In the genomic region with DNA sequence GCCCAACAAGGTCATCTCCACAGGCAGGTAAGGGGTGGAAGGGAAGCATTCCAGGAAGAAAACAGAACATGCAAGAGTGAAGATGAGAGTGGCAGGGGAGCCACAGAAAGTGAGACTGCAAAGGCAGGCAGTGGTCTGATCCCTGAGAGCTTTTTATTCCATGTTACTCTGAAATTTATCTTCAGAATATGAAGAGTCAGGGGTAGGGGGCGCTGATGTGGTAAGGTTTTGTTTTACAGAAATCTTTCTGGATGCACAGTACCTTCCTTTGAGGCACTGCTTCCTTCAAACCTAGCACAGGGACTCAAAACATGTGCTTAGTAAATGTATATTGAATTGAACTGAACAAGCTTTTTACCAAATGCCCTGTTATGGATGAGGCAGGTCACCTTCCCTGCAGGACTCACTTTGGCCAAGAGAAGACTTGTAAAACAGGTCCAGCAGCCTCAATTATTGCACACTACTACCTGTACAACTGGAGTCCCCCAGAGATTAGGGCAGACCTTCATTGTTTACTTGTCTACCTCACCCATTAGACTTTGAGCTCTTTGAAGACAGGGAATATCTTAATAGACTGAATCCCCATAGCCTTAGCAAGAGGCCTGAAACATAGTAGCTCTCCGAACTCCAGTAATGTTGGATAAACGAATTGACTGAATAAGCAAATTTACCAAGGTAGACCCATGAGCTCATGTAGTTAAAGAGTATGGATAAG, we compare ENCODE assay signal across 8 cellular contexts. TPM values are rescaled to one million over a fixed set of nuclear protein-coding genes. Genes with fewer than 3 reads are reported as not detected.
DNase-seq lines count a peak whose midpoint lies in the region; ATAC-seq, FAIRE-seq and TF ChIP-seq lines count a peak whose summit lies in the region.

No MANE protein-coding gene starts in this region.

- no peaks in the 10 kb centered on the region for H3K9me2 ChIP-seq in SK-N-SH

- ATAC-seq in SK-N-SH treated with all-trans-retinoic acid at 6 μM for 48 hours (no peak), GM12878 (peak; percentile 6), GM21576 (IDR thresholded peaks at IDR 0.05; ENCODE audit: unreplicated experiment) (no peak)
- no peak for ATAC-seq in natural killer cell treated with Interleukin-12 subunit alpha and Interleukin-12 subunit beta and Interleukin-15 and Interleukin-18, amount 100 ng/mL, for 72 hours
- ATAC-seq in stimulated activated naive B cell treated with anti-CD40 and anti-IgM and Interleukin-4, amounts not matched to agents 10 μg/mL and 1 μg/mL and 100 μg/mL, for 72 hours (replicated peaks): no peak

- H3K9ac ChIP-seq in SK-N-SH (no peak overlapping the region), GM12878 (ENCODE audit: control insufficient read depth, insufficient read depth, low read length) (peak overlapping the region; percentile 57)

- no peak overlapping the region; a peak in 1 of 4 replicates for H3K4me3 ChIP-seq in SK-N-SH (ENCODE audit: low read depth in 2 of 2, low read length in 1 of 2)
- peak overlapping the region; percentile 92 for H3K4me3 ChIP-seq in GM12878
- no peak overlapping the region for H3K4me3 ChIP-seq in lower leg skin (ENCODE audit: low read depth, poor library complexity, severe bottlenecking)

- TF ChIP-seq EP300 in SK-N-SH (IDR thresholded peaks at IDR 0.05; ENCODE audit: borderline replicate concordance in 1 of 2, low read depth in 1 of 2, low read length in 1 of 2): no peak
- TF ChIP-seq EP300 in GM12878 (IDR thresholded peaks at IDR 0.05; ENCODE audit: borderline replicate concordance in 1 of 2, control insufficient read depth in 1 of 2, low read depth in 2 of 2, low read length in 2 of 2): no peak

- H2AFZ ChIP-seq in SK-N-SH (ENCODE audit: low read depth): no peak overlapping the region
- no peak overlapping the region; the same call in 1 of the 2 replicates for H2AFZ ChIP-seq in GM12878 (ENCODE audit: control insufficient read depth, low read depth, low read length)

- peak overlapping the region; percentile 74 for H3K4me3 Mint-ChIP-seq in natural killer cell treated with Interleukin-12 subunit alpha and Interleukin-12 subunit beta and Interleukin-15 and Interleukin-18, amount 100 ng/mL, for 72 hours
- H3K4me3 Mint-ChIP-seq in stimulated activated naive B cell treated with anti-CD40 and anti-IgM and Interleukin-4, amounts not matched to agents 10 μg/mL and 1 μg/mL and 100 μg/mL, for 72 hours: no peak overlapping the region

- H3K9me3 ChIP-seq in SK-N-SH (no peaks in the 10 kb centered on the region), GM12878 (replicated peaks; ENCODE audit: control insufficient read depth, insufficient read depth, low read length) (no peaks in the 10 kb centered on the region)

- peaks cover 0 to 3% of the 10 kb centered on the region in 2 experiments for H3K36me3 ChIP-seq in SK-N-SH (replicated peaks in 1 of 2; ENCODE audit: control insufficient read depth in 1 of 2, insufficient read depth in 2 of 2, low read length in 1 of 2)
- no peaks in the 10 kb centered on the region for H3K36me3 ChIP-seq in GM12878 (ENCODE audit: control insufficient read depth in 2 of 2, insufficient read depth in 2 of 2, low read length in 1 of 2)

- TF ChIP-seq CTCF in SK-N-SH (IDR thresholded peaks at IDR 0.05): peak; percentile 50
- peak; percentile 33 to 40 (median 36); a peak in 3 of 6 replicates for TF ChIP-seq CTCF in GM12878 (IDR thresholded peaks at IDR 0.05 in 2 of 3, conservative IDR thresholded peaks at IDR 0.05 in 1 of 3; ENCODE audit: control insufficient read depth in 2 of 3, extremely low read depth in 1 of 3, insufficient read depth in 1 of 3, low read depth in 3 of 3, low read length in 3 of 3)
- no peak for TF ChIP-seq CTCF in lower leg skin (IDR thresholded peaks at IDR 0.05)

- CTCF ChIA-PET in SK-N-SH (lab: Yijun Ruan, JAX): interaction anchor here (0.6 to 3.1 kb wide), 30 partner anchors 11 to 671 kb away, joined by 3 to 40 read pairs (median 4); partner anchors contain the start of gene MYO7A
- CTCF ChIA-PET in GM12878 (lab: Yijun Ruan, JAX): interaction anchor here (0.7 to 3.2 kb wide), 32 partner anchors 11 to 527 kb away, joined by 3 to 119 read pairs (median 4); partner anchors contain the start of gene INTS4

- TF ChIP-seq RAD21 in SK-N-SH (IDR thresholded peaks at IDR 0.05; ENCODE audit: low read length): peak; percentile 60
- peak; percentile 44; the same call in 1 of the 2 replicates for TF ChIP-seq RAD21 in GM12878 (IDR thresholded peaks at IDR 0.05; ENCODE audit: insufficient read depth, low read depth, low read length)

- H3K27ac ChIP-seq in SK-N-SH (ENCODE audit: low read depth in 2 of 2, low read length in 1 of 2): no peak overlapping the region
- peak overlapping the region; percentile 82 for H3K27ac ChIP-seq in GM12878 (ENCODE audit: control insufficient read depth, insufficient read depth)

- no peak for TF ChIP-seq POLR2A in GM12878 (IDR thresholded peaks at IDR 0.05; ENCODE audit: low read depth, low read length)
- no peak for TF ChIP-seq POLR2A in lower leg skin (IDR thresholded peaks at IDR 0.05)

- no peaks in the 10 kb centered on the region for H3K79me2 ChIP-seq in SK-N-SH (ENCODE audit: insufficient read depth)
- peaks cover 63% of the 10 kb centered on the region for H3K79me2 ChIP-seq in GM12878 (ENCODE audit: control insufficient read depth, insufficient read depth, low read length)

- H3K4me1 Mint-ChIP-seq in natural killer cell treated with Interleukin-12 subunit alpha and Interleukin-12 subunit beta and Interleukin-15 and Interleukin-18, amount 100 ng/mL, for 72 hours (ENCODE audit: low read depth in 2 of 2): peaks cover 12 to 25% of the 10 kb centered on the region in 2 donors
- peaks cover 6 to 17% of the 10 kb centered on the region in 2 donors for H3K4me1 Mint-ChIP-seq in stimulated activated naive B cell treated with anti-CD40 and anti-IgM and Interleukin-4, amounts not matched to agents 10 μg/mL and 1 μg/mL and 100 μg/mL, for 72 hours

- no peaks in the 10 kb centered on the region for H3K36me3 Mint-ChIP-seq in natural killer cell treated with Interleukin-12 subunit alpha and Interleukin-12 subunit beta and Interleukin-15 and Interleukin-18, amount 100 ng/mL, for 72 hours
- no peaks in the 10 kb centered on the region for H3K36me3 Mint-ChIP-seq in stimulated activated naive B cell treated with anti-CD40 and anti-IgM and Interleukin-4, amounts not matched to agents 10 μg/mL and 1 μg/mL and 100 μg/mL, for 72 hours

- 83% methylated on average over 3 of the region's 3 CpGs for WGBS in SK-N-SH (ENCODE audit: low lambda C conversion rate)
- WGBS in GM12878 (ENCODE audit: insufficient coverage, insufficient replicate concordance, low lambda C conversion rate, missing lambda C conversion rate): 63% methylated on average over 3 of the region's 3 CpGs
- WGBS in lower leg skin, 2 donors: 68 to 69% methylated on average over 3 of the region's 3 CpGs

- no peaks in the 10 kb centered on the region for H3K27me3 ChIP-seq in SK-N-SH (ENCODE audit: insufficient read depth)
- H3K27me3 ChIP-seq in GM12878 (replicated peaks in 1 of 2; ENCODE audit: control insufficient read depth in 2 of 2, insufficient read depth in 2 of 2, low read length in 1 of 2): no peaks in the 10 kb centered on the region

- no peak overlapping the region for H3K27ac Mint-ChIP-seq in natural killer cell treated with Interleukin-12 subunit alpha and Interleukin-12 subunit beta and Interleukin-15 and Interleukin-18, amount 100 ng/mL, for 72 hours
- H3K27ac Mint-ChIP-seq in stimulated activated naive B cell treated with anti-CD40 and anti-IgM and Interleukin-4, amounts not matched to agents 10 μg/mL and 1 μg/mL and 100 μg/mL, for 72 hours: no peak overlapping the region

- RAD21 ChIA-PET in GM12878 (lab: Charles Lee; ENCODE audit: unreplicated experiment): interaction anchor here (0.9 to 7.2 kb wide), 18 partner anchors 11 to 101 kb away, joined by 3 to 162 read pairs (median 8); no protein-coding TSS in a partner anchor

- DNase-seq in SK-N-SH (peak; percentile 46), NCI-H446 treated with DMSO at 0.1 percent for 48 hours (lab: John Stamatoyannopoulos, UW) (peak; percentile 44), GM12878 (ENCODE audit: low read depth, low spot score) (no peak), lower leg skin (ENCODE audit: low spot score in 2 of 2) (no peak)
- DNase-seq in natural killer cell treated with Interleukin-12 subunit alpha and Interleukin-12 subunit beta and Interleukin-15 and Interleukin-18, amount 100 ng/mL, for 72 hours (ENCODE audit: low spot score): no peak
- no peak for DNase-seq in stimulated activated naive B cell treated with anti-CD40 and anti-IgM and Interleukin-4, amounts not matched to agents 10 μg/mL and 1 μg/mL and 100 μg/mL, for 72 hours

- H3K27me3 Mint-ChIP-seq in natural killer cell treated with Interleukin-12 subunit alpha and Interleukin-12 subunit beta and Interleukin-15 and Interleukin-18, amount 100 ng/mL, for 72 hours: peaks cover 14 to 46% of the 10 kb centered on the region in 2 donors
- peaks cover 0 to 8% of the 10 kb centered on the region in 2 donors for H3K27me3 Mint-ChIP-seq in stimulated activated naive B cell treated with anti-CD40 and anti-IgM and Interleukin-4, amounts not matched to agents 10 μg/mL and 1 μg/mL and 100 μg/mL, for 72 hours

- peaks cover 21% of the 10 kb centered on the region for H3F3A ChIP-seq in SK-N-SH (replicated peaks; ENCODE audit: insufficient read depth)

- H4K20me1 ChIP-seq in SK-N-SH (ENCODE audit: insufficient read depth) (no peaks in the 10 kb centered on the region), GM12878 (ENCODE audit: control insufficient read depth, insufficient read depth) (no peaks in the 10 kb centered on the region)

- intact Hi-C loops in GM12878 (cut with micrococcal nuclease; ENCODE audit: unreplicated experiment): loop anchor here (2.0 to 10.0 kb wide), 4 partner anchors 23 to 143 kb away; no protein-coding TSS in a partner anchor
- intact Hi-C loops in lower leg skin (cut with DNase I; ENCODE audit: low total_unique reads): no loop called here

- POLR2A ChIA-PET in SK-N-SH (lab: Yijun Ruan, JAX): no interaction called here
- POLR2A ChIA-PET in GM12878 (lab: Charles Lee): interaction anchor here (0.7 to 7.3 kb wide), 14 partner anchors 10 to 89 kb away, joined by 3 to 100 read pairs (median 4); no protein-coding TSS in a partner anchor

- SMC1A ChIA-PET in GM12878 (lab: Charles Lee; ENCODE audit: uncharacterized antibody, unreplicated experiment): interaction anchor here (0.6 to 8.6 kb wide), 25 partner anchors 10 to 121 kb away, joined by 3 to 289 read pairs (median 10); no protein-coding TSS in a partner anchor

- no peaks in the 10 kb centered on the region for H3K9me3 Mint-ChIP-seq in natural killer cell treated with Interleukin-12 subunit alpha and Interleukin-12 subunit beta and Interleukin-15 and Interleukin-18, amount 100 ng/mL, for 72 hours
- H3K9me3 Mint-ChIP-seq in stimulated activated naive B cell treated with anti-CD40 and anti-IgM and Interleukin-4, amounts not matched to agents 10 μg/mL and 1 μg/mL and 100 μg/mL, for 72 hours: no peaks in the 10 kb centered on the region

- BruUV-seq in GM12878 (replicated peaks; lab: Mats Ljungman, UMichigan): no TSS peak

- in situ Hi-C loops in GM12878 (cut with MboI): no loop called here

- FAIRE-seq in GM12878 (lab: Jason Lieb, UNC): no peak

- no peak overlapping the region for H3K4me2 ChIP-seq in SK-N-SH
- peak overlapping the region; percentile 90 for H3K4me2 ChIP-seq in GM12878 (ENCODE audit: control insufficient read depth, insufficient read depth)

- peaks cover 0 to 5% of the 10 kb centered on the region in 2 experiments; a peak in 1 of 4 replicates for H3K4me1 ChIP-seq in SK-N-SH (ENCODE audit: control insufficient read depth in 1 of 2, insufficient read depth in 2 of 2, low read depth in 1 of 2, low read length in 1 of 2)
- H3K4me1 ChIP-seq in GM12878 (ENCODE audit: control insufficient read depth, insufficient read depth, low read length): peaks cover 18% of the 10 kb centered on the region

RNA-seq across cellular contexts. Expression of gene PAK1, which starts 2.2 kb away (rescaled TPM):
- polyA plus RNA-seq in SK-N-SH (2012; rRNA removed) (14.2 and 17.9 TPM in 2 replicates), GM12878 (2011; rRNA removed) (321 and 332 TPM in 2 replicates), GM12878 (2014; fragmentation: Illumina TruSeq; extraction: Trizol) (162 and 181 TPM in 2 replicates), GM12878 (2014; fragmentation: Nextera tagmentation; extraction: Ambion mirVana) (10 to 100 TPM; 43.8 to 49.4 TPM), GM12878 (2014; rRNA removed) (112 and 113 TPM in 2 replicates), GM12878 (2016; fragmentation: Nextera tagmentation; extraction: Ambion mirVana) (100 to 1,000 TPM in 1 of 2 experiments, 10 to 100 TPM in 1; 99.1 to 114 TPM)
- polyA plus RNA-seq in SK-N-SH (2012; cell fraction: cytosol; rRNA removed): 10.2 and 11.8 TPM in 2 replicates
- polyA plus RNA-seq in SK-N-SH (2012; cell fraction: nucleus; rRNA removed): 22.9 and 30.0 TPM in 2 replicates
- total RNA-seq in GM12878 (2013; cell fraction: nucleolus; rRNA removed): 246 and 249 TPM in 2 replicates
- total RNA-seq in GM12878 (2014; rRNA removed) (108 and 131 TPM in 2 replicates), GM12878 (2014; rRNA removed; fragmentation: Illumina TruSeq; extraction: Trizol) (108 and 112 TPM in 2 replicates), GM12878 (2021) (119 and 121 TPM in 2 replicates), lower leg skin (10 to 100 TPM; 17.8 to 34.5 (median 21.6) TPM)
- 52.9 TPM for polyA plus RNA-seq in GM12878 (2011; ENCODE audit: low read depth)
- 214 and 249 TPM in 2 replicates for polyA plus RNA-seq in GM12878 (2011; cell fraction: cytosol; rRNA removed)
- 423 and 453 TPM in 2 replicates for polyA plus RNA-seq in GM12878 (2011; cell fraction: nucleus; rRNA removed)
- polyA plus RNA-seq in GM12878 (2012): 85.0 and 96.2 TPM in 2 replicates
- 305 and 451 TPM in 2 replicates for polyA minus RNA-seq in GM12878 (2011; rRNA and poly(A)+ RNA removed)
- 66.0 and 75.9 TPM in 2 replicates for polyA minus RNA-seq in GM12878 (2011; cell fraction: cytosol; rRNA and poly(A)+ RNA removed)
- 140 and 186 TPM in 2 replicates for polyA minus RNA-seq in GM12878 (2011; cell fraction: nucleus; rRNA and poly(A)+ RNA removed)
- 10 to 100 TPM; 24.1 to 46.5 TPM for total RNA-seq in natural killer cell treated with Interleukin-12 subunit alpha and Interleukin-12 subunit beta and Interleukin-15 and Interleukin-18, amount 100 ng/mL, for 72 hours

Comparison
In these comparisons a context has a peak if more than half of its experiments do, and no peak if none do; other contexts are left out.
1. DNase-seq: peak in SK-N-SH (single experiment) and NCI-H446 treated with DMSO at 0.1 percent for 48 hours (single experiment); none in GM12878 (single experiment), natural killer cell treated with Interleukin-12 subunit alpha and Interleukin-12 subunit beta and Interleukin-15 and Interleukin-18, amount 100 ng/mL, for 72 hours (single experiment), lower leg skin (0 of 2) and stimulated activated naive B cell treated with anti-CD40 and anti-IgM and Interleukin-4, amounts not matched to agents 10 μg/mL and 1 μg/mL and 100 μg/mL, for 72 hours (single experiment).
2. CTCF ChIP-seq: peak in SK-N-SH (single experiment) and GM12878 (3 of 3); none in lower leg skin (0 of 3).
3. Of the 26 proteins assayed by ChIP-seq in both GM12878 and SK-N-SH: peak only in GM12878: none; only in SK-N-SH: SMC3; in both: CTCF and RAD21; in neither: 23.